In genomic region chr4:27764526-27764837, GRCh38 we compare ENCODE assay signal across 28 cellular contexts.
DNase-seq lines count a peak whose midpoint lies in the region; ATAC-seq and TF ChIP-seq lines count a peak whose summit lies in the region.
"Had no signal": no experiment of that assay in that cellular context is flagged by ENCODE, and none has a peak within 500 bp of the region (broad histone marks: within the 10 kb centered on the region; RNA-seq: fewer than 3 reads in every experiment).

No MANE protein-coding gene starts in this region.

- H3K9me3 ChIP-seq in left ventricle myocardium inferior (replicated peaks) = no peaks in the 10 kb centered on the region
- no peaks in the 10 kb centered on the region for H3K9me3 ChIP-seq in adrenal gland (replicated peaks in 1 of 3)
- H3K9me3 ChIP-seq: A549, ascending aorta, esophagus squamous epithelium, lower lobe of right lung, right atrium auricular region, testis had no signal

- ATAC-seq in left ventricle myocardium superior = no peak
- ATAC-seq in HG02623 (IDR thresholded peaks at IDR 0.05; ENCODE audit: unreplicated experiment) = peak; percentile 79
- ATAC-seq: A549; activated CD4-positive, CD25-positive, alpha-beta regulatory T cell treated with anti-CD3 and anti-CD28 coated beads, Interleukin-2, amount 50 U/mL, for 24 hours; activated CD8-positive, alpha-beta T cell treated with anti-CD3 and anti-CD28 coated beads, Interleukin-2, amount 10 ng/mL, durations not matched to agents 7 days and 5 days; activated T-cell treated with anti-CD3 and anti-CD28 coated beads, Interleukin-2, amount 50 U/mL, for 4 hours; lower lobe of right lung; Panc1 had no signal

- WGBS in adrenal gland, 4 donors = 23 to 28% (median 26%) methylated on average over 4 of the region's 4 CpGs

- no peaks in the 10 kb centered on the region for H3K4me1 ChIP-seq in left ventricle myocardium inferior
- no peaks in the 10 kb centered on the region for H3K4me1 ChIP-seq in adrenal gland (replicated peaks in 1 of 2)
- H3K4me1 ChIP-seq: A549, ascending aorta, esophagus squamous epithelium, lower lobe of right lung, right atrium auricular region, testis had no signal

- peak overlapping the region; percentile 1 for H3K4me3 ChIP-seq in left ventricle myocardium inferior
- no peak overlapping the region for H3K4me3 ChIP-seq in retinal pigment epithelial cell (ENCODE audit: low read length)
- no peak overlapping the region for H3K4me3 ChIP-seq in adrenal gland
- H3K4me3 ChIP-seq: A549, ascending aorta, esophagus squamous epithelium, lower lobe of right lung, right atrium auricular region, testis had no signal

- no peak for DNase-seq in left ventricle myocardium inferior
- DNase-seq in left ventricle myocardium superior = no peak
- peak; percentile 1 for DNase-seq in LHCN-M2 (ENCODE audit: low read depth)
- peak; percentile 15 for DNase-seq in retinal pigment epithelial cell (ENCODE audit: low read depth)
- no peak for DNase-seq in NCI-H774 (lab: John Stamatoyannopoulos, UW)
- DNase-seq in NCI-H2081 (lab: John Stamatoyannopoulos, UW) = no peak
- no peak for DNase-seq in adrenal gland
- DNase-seq: activated CD8-positive, alpha-beta T cell treated with anti-CD3 and anti-CD28 coated beads, Interleukin-2, amount 10 ng/mL, durations not matched to agents 7 days and 5 days; activated naive CD4-positive, alpha-beta T cell treated with anti-CD3 and anti-CD28 coated beads, Interleukin-2, amount 10 ng/mL, durations not matched to agents 7 days and 5 days; activated T-cell treated with anti-CD3 and anti-CD28 coated beads, Interleukin-2, amount 50 U/mL, for 4 hours; cerebellar nuclear complex; effector memory CD4-positive, alpha-beta T cell; esophagus squamous epithelium; H9; lower lobe of right lung; NCI-H1436 treated with DMSO at 0.1 percent for 48 hours; NCI-H2171 treated with DMSO at 0.1 percent for 48 hours; NCI-H748 treated with DMSO at 0.1 percent for 48 hours; nucleus accumbens; stimulated activated CD4-positive, alpha-beta T cell treated with anti-CD3 and anti-CD28 coated beads, Interleukin-15, amount 100 ng/mL, for 24 hours; testis had no signal

- intact Hi-C loops in left ventricle myocardium inferior (cut with micrococcal nuclease) (no loop called here), left ventricle myocardium superior (cut with micrococcal nuclease) (no loop called here), adrenal gland (cut with DNase I) (no loop called here)

- H3K27me3 ChIP-seq in left ventricle myocardium inferior (ENCODE audit: low read depth) (no peaks in the 10 kb centered on the region), adrenal gland (no peaks in the 10 kb centered on the region)
- H3K27me3 ChIP-seq: ascending aorta, esophagus squamous epithelium, right atrium auricular region, testis had no signal

- TF ChIP-seq CTCF in left ventricle myocardium inferior (IDR thresholded peaks at IDR 0.05; ENCODE audit: borderline replicate concordance) (no peak), retinal pigment epithelial cell (conservative IDR thresholded peaks at IDR 0.05; ENCODE audit: low read depth, low read length) (no peak), adrenal gland (IDR thresholded peaks at IDR 0.05) (no peak)

- no peak for TF ChIP-seq POLR2A in adrenal gland (IDR thresholded peaks at IDR 0.05)

- no peak overlapping the region for H3K27ac ChIP-seq in left ventricle myocardium inferior (replicated peaks)
- H3K27ac ChIP-seq in adrenal gland = no peak overlapping the region
- H3K27ac ChIP-seq: A549, ascending aorta, C4-2B, esophagus squamous epithelium, lower lobe of right lung, right atrium auricular region, testis had no signal

- H3K36me3 ChIP-seq in left ventricle myocardium inferior (no peaks in the 10 kb centered on the region), adrenal gland (replicated peaks in 1 of 2) (no peaks in the 10 kb centered on the region)
- H3K36me3 ChIP-seq: ascending aorta, esophagus squamous epithelium, lower lobe of right lung, right atrium auricular region had no signal

Comparison
In these comparisons a context has a peak if more than half of its experiments do, and no peak if none do; other contexts are left out.
1. DNase-seq: peak in LHCN-M2 (single experiment) and retinal pigment epithelial cell (single experiment); none in left ventricle myocardium inferior (single experiment), left ventricle myocardium superior (single experiment), NCI-H774 (single experiment), NCI-H2081 (0 of 2) and adrenal gland (0 of 7).